21 cellular contexts compared by ENCODE assay signal in genomic region chr2:107364361-107364950, GRCh38.
DNase-seq lines count a peak whose midpoint lies in the region; ATAC-seq and TF ChIP-seq lines count a peak whose summit lies in the region.
"Had no signal": no experiment of that assay in that cellular context is flagged by ENCODE, and none has a peak within 500 bp of the region (broad histone marks: within the 10 kb centered on the region; RNA-seq: fewer than 3 reads in every experiment).

No MANE protein-coding gene starts in this region.

- TF ChIP-seq CTCF in brain microvascular endothelial cell (IDR thresholded peaks at IDR 0.05; ENCODE audit: low read depth, low read length, missing control alignments): no peak
- no peak for TF ChIP-seq CTCF in fibroblast of mammary gland (conservative IDR thresholded peaks at IDR 0.05; ENCODE audit: control insufficient read depth, insufficient read depth, low read depth, low read length)
- TF ChIP-seq CTCF in GM20000 (IDR thresholded peaks at IDR 0.05; ENCODE audit: extremely low read depth, missing control alignments): no peak

- H3K27ac ChIP-seq in brain microvascular endothelial cell: no peak overlapping the region
- H3K27ac ChIP-seq: BLaER1, KMS-11, PC-9, RWPE1 had no signal

- ATAC-seq in sciatic nerve (peak; percentile 32), GM19023 (IDR thresholded peaks at IDR 0.05; ENCODE audit: unreplicated experiment) (no peak)
- ATAC-seq in stimulated activated naive CD8-positive, alpha-beta T cell treated with anti-CD3 and anti-CD28 coated beads, Interleukin-15, amount 100 ng/mL, for 72 hours: peak; percentile 63
- ATAC-seq: CD8-positive, alpha-beta T cell; HCT116 had no signal

- H3K9me3 Mint-ChIP-seq in stimulated activated naive CD8-positive, alpha-beta T cell treated with anti-CD3 and anti-CD28 coated beads, Interleukin-15, amount 100 ng/mL, for 72 hours: peaks cover 6% of the 10 kb centered on the region in 2 donors
- H3K9me3 Mint-ChIP-seq: CD8-positive, alpha-beta T cell had no signal

- H3K27ac Mint-ChIP-seq in stimulated activated naive CD8-positive, alpha-beta T cell treated with anti-CD3 and anti-CD28 coated beads, Interleukin-15, amount 100 ng/mL, for 72 hours: no peak overlapping the region
- H3K27ac Mint-ChIP-seq: CD8-positive, alpha-beta T cell had no signal

- no peaks in the 10 kb centered on the region for H3K27me3 Mint-ChIP-seq in stimulated activated naive CD8-positive, alpha-beta T cell treated with anti-CD3 and anti-CD28 coated beads, Interleukin-15, amount 100 ng/mL, for 72 hours

- H3K4me1 Mint-ChIP-seq in stimulated activated naive CD8-positive, alpha-beta T cell treated with anti-CD3 and anti-CD28 coated beads, Interleukin-15, amount 100 ng/mL, for 72 hours: no peaks in the 10 kb centered on the region

- H3K4me3 ChIP-seq in brain microvascular endothelial cell (ENCODE audit: low read depth, low read length): no peak overlapping the region
- no peak overlapping the region for H3K4me3 ChIP-seq in fibroblast of mammary gland (ENCODE audit: control insufficient read depth, low read depth, low read length)
- H3K4me3 ChIP-seq: BLaER1, PC-9 had no signal

- H3K27me3 ChIP-seq in brain microvascular endothelial cell (replicated peaks): no peaks in the 10 kb centered on the region
- H3K27me3 ChIP-seq: BLaER1 had no signal

- intact Hi-C loops in sciatic nerve (cut with DNase I): no loop called here

- no peak overlapping the region for H3K4me3 Mint-ChIP-seq in stimulated activated naive CD8-positive, alpha-beta T cell treated with anti-CD3 and anti-CD28 coated beads, Interleukin-15, amount 100 ng/mL, for 72 hours
- H3K4me3 Mint-ChIP-seq: CD8-positive, alpha-beta T cell had no signal

- in situ Hi-C loops in brain microvascular endothelial cell (cut with HindIII; ENCODE audit: low pct_ligation_motif_present, low sequenced_read_pairs): no loop called here

- peak; percentile 11 for DNase-seq in brain microvascular endothelial cell
- DNase-seq in fibroblast of mammary gland (ENCODE audit: low read depth): peak; percentile 57
- no peak for DNase-seq in sciatic nerve (ENCODE audit: low spot score)
- DNase-seq in stimulated activated naive CD8-positive, alpha-beta T cell treated with anti-CD3 and anti-CD28 coated beads, Interleukin-15, amount 100 ng/mL, for 72 hours: no peak
- no peak for DNase-seq in GM20000 (ENCODE audit: low spot score)
- no peak for DNase-seq in germinal center (ENCODE audit: low spot score)
- DNase-seq in NCI-H1694 treated with DMSO at 0.1 percent for 48 hours (lab: John Stamatoyannopoulos, UW): no peak
- DNase-seq: CD8-positive, alpha-beta T cell; GOT3; MV-4-11; NCI-H1417; NCI-H187 treated with DMSO at 0.1 percent for 48 hours; NCI-H226; NCI-H524 treated with DMSO at 0.1 percent for 48 hours; PC-9; SIG-M5 had no signal

- no peaks in the 10 kb centered on the region for H3K36me3 ChIP-seq in brain microvascular endothelial cell (replicated peaks)
- H3K36me3 ChIP-seq: BLaER1 had no signal

Comparison
In these comparisons a context has a peak if more than half of its experiments do, and no peak if none do; other contexts are left out.
1. DNase-seq: peak in brain microvascular endothelial cell (single experiment) and fibroblast of mammary gland (single experiment); none in sciatic nerve (single experiment), stimulated activated naive CD8-positive, alpha-beta T cell treated with anti-CD3 and anti-CD28 coated beads, Interleukin-15, amount 100 ng/mL, for 72 hours (0 of 2), GM20000 (single experiment), germinal center (single experiment) and NCI-H1694 treated with DMSO at 0.1 percent for 48 hours (single experiment).